23 cellular contexts compared by ENCODE assay signal in genomic region chr5:3411363-3411762, GRCh38.
"Had no signal": no experiment of that assay in that cellular context is flagged by ENCODE, and none has a peak within 500 bp of the region (broad histone marks: within the 10 kb centered on the region; RNA-seq: fewer than 3 reads in every experiment).

No MANE protein-coding gene starts in this region.

- H3K27ac Mint-ChIP-seq: dendritic cell treated with granulocyte-macrophage colony-stimulating factor and Interleukin-4, amounts not matched to agents 40 ng/mL and 50 ng/mL, for 4 days; effector memory CD8-positive, alpha-beta T cell; endodermal cell; mesothelial cell of epicardium; naive B cell; naive thymus-derived CD8-positive, alpha-beta T cell had no signal

- H3K27me3 Mint-ChIP-seq: dendritic cell treated with granulocyte-macrophage colony-stimulating factor and Interleukin-4, amounts not matched to agents 40 ng/mL and 50 ng/mL, for 4 days; effector memory CD8-positive, alpha-beta T cell; naive B cell had no signal

- H3K4me3 ChIP-seq: esophagus squamous epithelium, gastrocnemius medialis, heart right ventricle, left lung, lower lobe of right lung, mucosa of descending colon had no signal

- DNase-seq: cortex of kidney; effector CD8-positive, alpha-beta T cell; effector memory CD8-positive, alpha-beta T cell; endodermal cell; erythroblast; esophagus squamous epithelium; foreskin fibroblast; foreskin melanocyte; gastrocnemius medialis; glutamatergic neuron; head of caudate nucleus; heart right ventricle; hippocampal formation; left cardiac atrium; left lung; left ventricle myocardium superior; lower lobe of right lung; mesenchymal stem cell; mucosa of descending colon; naive B cell; naive thymus-derived CD8-positive, alpha-beta T cell had no signal

- H3K4me1 Mint-ChIP-seq: endodermal cell; mesothelial cell of epicardium; naive B cell; naive thymus-derived CD8-positive, alpha-beta T cell had no signal

- H3K4me1 ChIP-seq: esophagus squamous epithelium, gastrocnemius medialis, heart right ventricle, left lung, lower lobe of right lung had no signal

- H3K36me3 ChIP-seq: esophagus squamous epithelium, gastrocnemius medialis, heart right ventricle, left lung, lower lobe of right lung had no signal

- H3K27me3 ChIP-seq: esophagus squamous epithelium, gastrocnemius medialis, heart right ventricle, left lung had no signal

- H3K4me3 Mint-ChIP-seq: dendritic cell treated with granulocyte-macrophage colony-stimulating factor and Interleukin-4, amounts not matched to agents 40 ng/mL and 50 ng/mL, for 4 days; endodermal cell; mesothelial cell of epicardium; naive B cell; naive thymus-derived CD8-positive, alpha-beta T cell had no signal

- H3K9me3 ChIP-seq: gastrocnemius medialis had no signal

- H3K36me3 Mint-ChIP-seq: mesothelial cell of epicardium, naive B cell had no signal
